Comparison of ENCODE assay signal across 22 cellular contexts in genomic region chr13:92346046-92346445, GRCh38.
"Had no signal": no experiment of that assay in that cellular context is flagged by ENCODE, and none has a peak within 500 bp of the region (broad histone marks: within the 10 kb centered on the region; RNA-seq: fewer than 3 reads in every experiment).

No MANE protein-coding gene starts in this region.

- H3K4me3 Mint-ChIP-seq: activated CD8-positive, alpha-beta T cell treated with anti-CD3 and anti-CD28 coated beads, Interleukin-2, amount 10 ng/mL, durations not matched to agents 7 days and 5 days; activated T-helper 1 cell treated with anti-CD3 and anti-CD28 coated beads, Interleukin-12 subunit alpha, Interleukin-12 subunit beta, Interleukin-2, Interleukin-4 antibody, amounts not matched to agents 30 ng/mL and 10 ng/mL and 1 ng/mL, durations not matched to agents 14 hours and 24 hours and 36 hours; central memory CD8-positive, alpha-beta T cell; naive thymus-derived CD8-positive, alpha-beta T cell; T-helper 2 cell treated with Interferon-gamma antibody and Interleukin-4, amounts not matched to agents 5 μg/mL and 100 μg/mL, for 36 hours had no signal

- H3K4me1 Mint-ChIP-seq: central memory CD8-positive, alpha-beta T cell; naive thymus-derived CD8-positive, alpha-beta T cell had no signal

- H3K4me3 ChIP-seq: ascending aorta, dorsolateral prefrontal cortex, esophagus squamous epithelium, heart left ventricle, lower lobe of right lung, upper lobe of left lung had no signal

- ATAC-seq: activated CD8-positive, alpha-beta T cell treated with anti-CD3 and anti-CD28 coated beads, Interleukin-2, amount 10 ng/mL, durations not matched to agents 7 days and 5 days; activated naive CD4-positive, alpha-beta T cell treated with anti-CD3 and anti-CD28 coated beads, Interleukin-2, amount 50 U/mL, for 72 hours; lower lobe of right lung; naive thymus-derived CD8-positive, alpha-beta T cell had no signal

- DNase-seq: activated CD4-positive, alpha-beta T cell treated with anti-CD3 and anti-CD28 coated beads for 1 hour; activated CD4-positive, alpha-beta T cell treated with anti-CD3 and anti-CD28 coated beads, Interleukin-2, amount 50 U/mL, for 1 hour; activated CD8-positive, alpha-beta T cell treated with anti-CD3 and anti-CD28 coated beads, Interleukin-2, amount 10 ng/mL, durations not matched to agents 7 days and 5 days; activated gamma-delta T cell treated with Interleukin-2 at 50 U/mL for 16 hours; brain microvascular endothelial cell; dorsolateral prefrontal cortex; esophagus squamous epithelium; heart left ventricle; kidney; lower lobe of right lung; naive thymus-derived CD8-positive, alpha-beta T cell; retina; stimulated activated CD4-positive, alpha-beta T cell treated with anti-CD3 and anti-CD28 coated beads, Interleukin-4, amount 100 ng/mL, for 1 hour; stimulated activated naive CD4-positive, alpha-beta T cell treated with Interleukin-2 at 50 U/mL for 16 hours; upper lobe of left lung; WERI-Rb-1 had no signal

- H3K36me3 Mint-ChIP-seq: activated naive CD4-positive, alpha-beta T cell treated with anti-CD3 and anti-CD28 coated beads, Interleukin-2, amount 50 U/mL, for 72 hours; naive thymus-derived CD8-positive, alpha-beta T cell had no signal

- H3K27ac Mint-ChIP-seq: activated CD8-positive, alpha-beta T cell treated with anti-CD3 and anti-CD28 coated beads, Interleukin-2, amount 10 ng/mL, durations not matched to agents 7 days and 5 days; activated naive CD4-positive, alpha-beta T cell treated with anti-CD3 and anti-CD28 coated beads, Interleukin-2, amount 50 U/mL, for 72 hours; activated T-helper 1 cell treated with anti-CD3 and anti-CD28 coated beads, Interleukin-12 subunit alpha, Interleukin-12 subunit beta, Interleukin-2, Interleukin-4 antibody, amounts not matched to agents 30 ng/mL and 10 ng/mL and 1 ng/mL, durations not matched to agents 14 hours and 24 hours and 36 hours; naive thymus-derived CD8-positive, alpha-beta T cell; progenitor cell of endocrine pancreas; T-helper 2 cell treated with Interferon-gamma antibody and Interleukin-4, amounts not matched to agents 5 μg/mL and 100 μg/mL, for 36 hours had no signal

- H3K9me3 ChIP-seq: ascending aorta, lower lobe of right lung had no signal

- H3K4me1 ChIP-seq: ascending aorta, esophagus squamous epithelium, heart left ventricle, lower lobe of right lung, upper lobe of left lung had no signal

- H3K27me3 ChIP-seq: ascending aorta, brain microvascular endothelial cell, dorsolateral prefrontal cortex, esophagus squamous epithelium, heart left ventricle, upper lobe of left lung had no signal

- H3K27me3 Mint-ChIP-seq: central memory CD8-positive, alpha-beta T cell; naive thymus-derived CD8-positive, alpha-beta T cell; progenitor cell of endocrine pancreas had no signal

- H3K36me3 ChIP-seq: ascending aorta, brain microvascular endothelial cell, esophagus squamous epithelium, heart left ventricle, lower lobe of right lung, upper lobe of left lung, WERI-Rb-1 had no signal

- H3K27ac ChIP-seq: ascending aorta, brain microvascular endothelial cell, dorsolateral prefrontal cortex, esophagus squamous epithelium, heart left ventricle, lower lobe of right lung, upper lobe of left lung, WERI-Rb-1 had no signal
